Comparison of ENCODE assay signal across 34 cellular contexts in genomic region chr17:65910836-65911235, GRCh38.
"Had no signal": no experiment of that assay in that cellular context is flagged by ENCODE, and none has a peak within 500 bp of the region (broad histone marks: within the 10 kb centered on the region; RNA-seq: fewer than 3 reads in every experiment).

No MANE protein-coding gene starts in this region.

- H3K27me3 ChIP-seq: adrenal gland, ascending aorta, body of pancreas, brain microvascular endothelial cell, breast epithelium, cardiac muscle cell had no signal

- ATAC-seq: activated naive CD4-positive, alpha-beta T cell treated with anti-CD3 and anti-CD28 coated beads, Interleukin-2, amount 50 U/mL, for 72 hours; activated naive CD8-positive, alpha-beta T cell treated with anti-CD3 and anti-CD28 coated beads, Interleukin-2, amount 50 U/mL, for 24 hours; activated T-cell treated with anti-CD3 and anti-CD28 coated beads, Interleukin-2, amount 50 U/mL, for 4 hours; activated T-cell treated with anti-CD3 and anti-CD28 coated beads, Interleukin-2, amount 50 U/mL, for 72 hours; activated T-helper 17 cell treated with anti-CD3 and anti-CD28 coated beads, Interleukin-2, amount 50 U/mL, for 72 hours; body of pancreas had no signal

- H3K36me3 ChIP-seq: adrenal gland, ascending aorta, brain microvascular endothelial cell, breast epithelium, cardiac muscle cell had no signal

- FAIRE-seq: astrocyte, bronchial epithelial cell had no signal

- DNase-seq: activated effector memory CD4-positive, alpha-beta T cell treated with anti-CD3 and anti-CD28 coated beads, Interleukin-2, amount 50 U/mL, for 16 hours; activated effector memory CD4-positive, alpha-beta T cell treated with Interleukin-2 at 50 U/mL for 16 hours; activated gamma-delta T cell; activated gamma-delta T cell treated with Interleukin-2 at 50 U/mL for 16 hours; activated naive CD4-positive, alpha-beta T cell; activated naive CD4-positive, alpha-beta T cell treated with anti-CD3 and anti-CD28 coated beads for 36 hours; activated naive CD4-positive, alpha-beta T cell treated with anti-CD3 and anti-CD28 coated beads, Interleukin-2, amount 10 ng/mL, durations not matched to agents 7 days and 5 days; activated naive CD4-positive, alpha-beta T cell treated with anti-CD3 and anti-CD28 coated beads, Interleukin-2, amount 50 U/mL, for 16 hours; activated naive CD4-positive, alpha-beta T cell treated with Interleukin-2 at 50 U/mL for 16 hours; activated naive CD8-positive, alpha-beta T cell treated with anti-CD3 and anti-CD28 coated beads for 36 hours; activated naive CD8-positive, alpha-beta T cell treated with anti-CD3 and anti-CD28 coated beads, Interleukin-2, amount 10 ng/mL, durations not matched to agents 7 days and 5 days; activated naive CD8-positive, alpha-beta T cell treated with anti-CD3 and anti-CD28 coated beads, Interleukin-2, amount 50 U/mL, for 24 hours; activated T-cell treated with anti-CD3 and anti-CD28 coated beads, Interleukin-2, amount 50 U/mL, for 1 hour; activated T-cell treated with anti-CD3 and anti-CD28 coated beads, Interleukin-2, amount 50 U/mL, for 24 hours; activated T-cell treated with anti-CD3 and anti-CD28 coated beads, Interleukin-2, amount 50 U/mL, for 4 hours; activated T-cell treated with anti-CD3 and anti-CD28 coated beads, Interleukin-2, amount 50 U/mL, for 48 hours; activated T-cell treated with anti-CD3 and anti-CD28 coated beads, Interleukin-2, amount 50 U/mL, for 72 hours; adrenal gland; amniotic stem cell; amygdala; anterior cingulate cortex; aorta; body of pancreas; brain microvascular endothelial cell; caudate nucleus; central memory CD4-positive, alpha-beta T cell; cerebellar nuclear complex had no signal

- H3K4me1 ChIP-seq: adrenal gland, ascending aorta, body of pancreas, breast epithelium had no signal

- H3K9me3 ChIP-seq: adrenal gland, ascending aorta had no signal

- H3K4me3 ChIP-seq: adrenal gland, ascending aorta, body of pancreas, breast epithelium, cardiac muscle cell had no signal

- H3K27ac ChIP-seq: adrenal gland, ascending aorta, body of pancreas, brain microvascular endothelial cell, breast epithelium, cardiac muscle cell had no signal
